Comparison of ENCODE assay signal across 16 cellular contexts in genomic region chrX:2892816-2893215, GRCh38. TPM values are rescaled to one million over a fixed set of nuclear protein-coding genes. Genes with fewer than 3 reads are reported as not detected.
DNase-seq lines count a peak whose midpoint lies in the region; TF ChIP-seq lines count a peak whose summit lies in the region.
"Had no signal": no experiment of that assay in that cellular context is flagged by ENCODE, and none has a peak within 500 bp of the region (broad histone marks: within the 10 kb centered on the region; RNA-seq: fewer than 3 reads in every experiment).

No MANE protein-coding gene starts in this region.

- H3K23ac ChIP-seq in neuronal stem cell (ENCODE audit: low read depth, low read length, poor library complexity): no peak overlapping the region

- no peak overlapping the region for H2BK120ac ChIP-seq in neuronal stem cell (ENCODE audit: low read depth, low read length)

- no peak overlapping the region for H3K18ac ChIP-seq in neuronal stem cell (ENCODE audit: low read length)

- H3K36me3 ChIP-seq in SK-N-MC (ENCODE audit: insufficient read depth, low read length): no peaks in the 10 kb centered on the region
- no peaks in the 10 kb centered on the region for H3K36me3 ChIP-seq in neuronal stem cell (replicated peaks in 1 of 2; ENCODE audit: control insufficient read depth in 2 of 2, insufficient read depth in 2 of 2, low read length in 2 of 2)

- no peak overlapping the region for H3K14ac ChIP-seq in neuronal stem cell (ENCODE audit: low read length)

- no peak overlapping the region for H3K4ac ChIP-seq in neuronal stem cell (ENCODE audit: low read length)

- no peak overlapping the region for H3K4me3 ChIP-seq in SK-N-MC
- H3K4me3 ChIP-seq in neuronal stem cell (ENCODE audit: low read length in 2 of 2): no peak overlapping the region
- H3K4me3 ChIP-seq: GM23338 had no signal

- no peaks in the 10 kb centered on the region for H3K79me1 ChIP-seq in neuronal stem cell (ENCODE audit: low read depth, low read length)

- no peak overlapping the region for H2BK12ac ChIP-seq in neuronal stem cell (ENCODE audit: low read length)

- peak overlapping the region; percentile 62 for H3K27ac ChIP-seq in SK-N-MC
- no peak overlapping the region for H3K27ac ChIP-seq in neuronal stem cell (replicated peaks; ENCODE audit: low read length)

- peaks cover 23% of the 10 kb centered on the region for H3K4me1 Mint-ChIP-seq in activated naive CD4-positive, alpha-beta T cell treated with anti-CD3 and anti-CD28 coated beads, Interleukin-2, amount 50 U/mL, for 24 hours
- H3K4me1 Mint-ChIP-seq in nephron (peaks cover 57% of the 10 kb centered on the region), endothelial cell (ENCODE audit: unreplicated experiment) (peaks cover 12% of the 10 kb centered on the region)

- no peak overlapping the region for H3K4me3 Mint-ChIP-seq in activated naive CD4-positive, alpha-beta T cell treated with anti-CD3 and anti-CD28 coated beads, Interleukin-2, amount 50 U/mL, for 24 hours
- H3K4me3 Mint-ChIP-seq in nephron (no peak overlapping the region), endothelial cell (ENCODE audit: unreplicated experiment) (no peak overlapping the region)
- H3K4me3 Mint-ChIP-seq: B cell; CD4-positive, alpha-beta T cell; GM23338 had no signal

- H4K8ac ChIP-seq in neuronal stem cell (ENCODE audit: low read depth, low read length): no peak overlapping the region

- H3K4me1 ChIP-seq in neuronal stem cell (ENCODE audit: control insufficient read depth in 2 of 2, insufficient read depth in 1 of 2, low read depth in 1 of 2, low read length in 2 of 2): peaks cover 0 to 8% of the 10 kb centered on the region in 2 donors

- no peaks in the 10 kb centered on the region for H3K9me3 Mint-ChIP-seq in activated naive CD4-positive, alpha-beta T cell treated with anti-CD3 and anti-CD28 coated beads, Interleukin-2, amount 50 U/mL, for 24 hours
- H3K9me3 Mint-ChIP-seq in nephron: no peaks in the 10 kb centered on the region
- no peaks in the 10 kb centered on the region for H3K9me3 Mint-ChIP-seq in endothelial cell (ENCODE audit: unreplicated experiment)
- H3K9me3 Mint-ChIP-seq: CD4-positive, alpha-beta T cell; GM23338 had no signal

- H3K9me3 ChIP-seq in SK-N-MC (ENCODE audit: low read depth, low read length): no peaks in the 10 kb centered on the region
- H3K9me3 ChIP-seq in neuronal stem cell (replicated peaks in 1 of 2; ENCODE audit: control insufficient read depth in 2 of 2, insufficient read depth in 1 of 2, low read depth in 1 of 2, low read length in 2 of 2): no peaks in the 10 kb centered on the region

- TF ChIP-seq CTCF in nephron (IDR thresholded peaks at IDR 0.05; ENCODE audit: unreplicated experiment in 3 of 3): no peak
- TF ChIP-seq CTCF in endothelial cell (IDR thresholded peaks at IDR 0.05; ENCODE audit: unreplicated experiment): no peak

- H3K27me3 Mint-ChIP-seq in activated naive CD4-positive, alpha-beta T cell treated with anti-CD3 and anti-CD28 coated beads, Interleukin-2, amount 50 U/mL, for 24 hours: peaks cover 1% of the 10 kb centered on the region
- no peaks in the 10 kb centered on the region for H3K27me3 Mint-ChIP-seq in nephron (ENCODE audit: low read depth)
- H3K27me3 Mint-ChIP-seq in endothelial cell (ENCODE audit: unreplicated experiment): no peaks in the 10 kb centered on the region
- H3K27me3 Mint-ChIP-seq: CD4-positive, alpha-beta T cell had no signal

- no peaks in the 10 kb centered on the region for H3K36me3 Mint-ChIP-seq in activated naive CD4-positive, alpha-beta T cell treated with anti-CD3 and anti-CD28 coated beads, Interleukin-2, amount 50 U/mL, for 24 hours
- H3K36me3 Mint-ChIP-seq in nephron (ENCODE audit: low read depth): peaks cover 10% of the 10 kb centered on the region
- H3K36me3 Mint-ChIP-seq in endothelial cell (ENCODE audit: low read depth, unreplicated experiment): no peaks in the 10 kb centered on the region

- no peak overlapping the region for H4K91ac ChIP-seq in neuronal stem cell (ENCODE audit: low read depth, low read length, poor library complexity)

- no peak overlapping the region for H2AK5ac ChIP-seq in neuronal stem cell (ENCODE audit: low read depth, low read length)

- no peak overlapping the region for H3K4me2 ChIP-seq in neuronal stem cell (ENCODE audit: insufficient read depth, low read length, poor library complexity, severe bottlenecking)
- H3K4me2 ChIP-seq: GM23338 had no signal

- no peak overlapping the region for H2BK5ac ChIP-seq in neuronal stem cell (ENCODE audit: low read length)

- H2BK15ac ChIP-seq in neuronal stem cell (ENCODE audit: low read length): no peak overlapping the region

- no peaks in the 10 kb centered on the region for H3K27me3 ChIP-seq in neuronal stem cell (ENCODE audit: control insufficient read depth in 3 of 3, insufficient read depth in 3 of 3, low read depth in 1 of 3, low read length in 3 of 3)

- DNase-seq in activated naive CD4-positive, alpha-beta T cell treated with anti-CD3 and anti-CD28 coated beads, Interleukin-2, amount 50 U/mL, for 16 hours: no peak
- DNase-seq in SK-N-MC (ENCODE audit: low read depth, low spot score) (no peak), endothelial cell (ENCODE audit: low spot score) (no peak), neuronal stem cell (ENCODE audit: low spot score) (no peak)
- no peak for DNase-seq in stimulated activated CD4-positive, alpha-beta T cell treated with anti-CD3 and anti-CD28 coated beads, Interleukin-4, amount 100 ng/mL, for 24 hours
- DNase-seq: C1 segment of cervical spinal cord; CD4-positive, alpha-beta T cell; COR-L47; DMS153; DMS79 treated with DMSO at 0.1 percent for 48 hours; EL; H7 had no signal

- H3K9ac ChIP-seq in SK-N-MC (ENCODE audit: insufficient read length) (no peak overlapping the region), neuronal stem cell (ENCODE audit: low read depth, low read length, poor library complexity) (no peak overlapping the region)

- no CpG with 5 or more reads among the region's 5 CpGs for WGBS in neuronal stem cell (ENCODE audit: extremely low coverage in 2 of 2, insufficient read length in 2 of 2, insufficient replicate concordance in 1 of 2), 2 donors

- no peak overlapping the region for H2AFZ ChIP-seq in neuronal stem cell (ENCODE audit: low read length)
- H2AFZ ChIP-seq: GM23338 had no signal

- H3K27ac Mint-ChIP-seq in activated naive CD4-positive, alpha-beta T cell treated with anti-CD3 and anti-CD28 coated beads, Interleukin-2, amount 50 U/mL, for 24 hours: peak overlapping the region; percentile 74
- H3K27ac Mint-ChIP-seq in nephron (peak overlapping the region in 2 of 3 experiments; percentile 4 to 47), endothelial cell (ENCODE audit: unreplicated experiment) (no peak overlapping the region)
- H3K27ac Mint-ChIP-seq: B cell; CD4-positive, alpha-beta T cell; GM23338 had no signal

RNA-seq across cellular contexts. Expression of gene ARSD, which starts 36.3 kb away (rescaled TPM):
- total RNA-seq in endothelial cell (ENCODE audit: unreplicated experiment): 19.8 TPM
- 2.0 TPM for polyA plus RNA-seq in neuronal stem cell (2013, experiment 1 of 2)
- polyA plus RNA-seq in neuronal stem cell (2013, experiment 2 of 2): 2.3 TPM
